ENCODE assay signal across 8 cellular contexts in genomic region chr17:50501054-50501453, GRCh38. TPM values are rescaled to one million over a fixed set of nuclear protein-coding genes. Genes with fewer than 3 reads are reported as not detected.
DNase-seq lines count a peak whose midpoint lies in the region; FAIRE-seq and TF ChIP-seq lines count a peak whose summit lies in the region.

No MANE protein-coding gene starts in this region.

- no peak overlapping the region for H3K4me3 ChIP-seq in GM12864 (ENCODE audit: low read depth, low read length)

- TF ChIP-seq CTCF in GM12864 (IDR thresholded peaks at IDR 0.05; ENCODE audit: low read depth, low read length, missing control alignments) (peak; percentile 35), VCaP (conservative IDR thresholded peaks at IDR 0.05) (peak; percentile 73)

- FAIRE-seq in frontal cortex (lab: Jason Lieb, UNC) = peak; percentile 17
- FAIRE-seq in urothelium cell line (lab: Jason Lieb, UNC) = no peak

- DNase-seq in ACHN (peak; percentile 52), GM12864 (ENCODE audit: low read depth) (no peak), frontal cortex (ENCODE audit: low spot score in 2 of 2) (no peak), NK-92 (lab: John Stamatoyannopoulos, UW; ENCODE audit: unreplicated experiment) (no peak), urothelium cell line (ENCODE audit: low spot score) (no peak), kidney glomerular epithelial cell (lab: John Stamatoyannopoulos, UW) (no peak), D341Med (ENCODE audit: low spot score) (no peak)

- H3K27ac ChIP-seq in VCaP = no peak overlapping the region

- in situ Hi-C loops in ACHN (cut with HindIII; ENCODE audit: low pct_ligation_motif_present, low pct_unique_long_range_greater_than_20kb, low sequenced_read_pairs) = no loop called here

RNA-seq across cellular contexts. Expression of gene MYCBPAP, which starts 7.2 kb away (rescaled TPM):
- 0.82 TPM for total RNA-seq in frontal cortex

RNA-seq across cellular contexts. Expression of gene RSAD1, which starts 22.4 kb away (rescaled TPM):
- 17.1 TPM for total RNA-seq in frontal cortex

RNA-seq across cellular contexts. Expression of gene EPN3, which starts 31.5 kb away (rescaled TPM):
- total RNA-seq in frontal cortex = 0.41 TPM

RNA-seq across cellular contexts. Expression of gene CHAD, which starts 32.4 kb away (rescaled TPM):
- total RNA-seq in frontal cortex = not detected

RNA-seq across cellular contexts. Expression of gene SPATA20, which starts 45.9 kb away (rescaled TPM):
- total RNA-seq in frontal cortex = 26.9 TPM
